Comparison of ENCODE assay signal across 21 cellular contexts in the genomic region with DNA sequence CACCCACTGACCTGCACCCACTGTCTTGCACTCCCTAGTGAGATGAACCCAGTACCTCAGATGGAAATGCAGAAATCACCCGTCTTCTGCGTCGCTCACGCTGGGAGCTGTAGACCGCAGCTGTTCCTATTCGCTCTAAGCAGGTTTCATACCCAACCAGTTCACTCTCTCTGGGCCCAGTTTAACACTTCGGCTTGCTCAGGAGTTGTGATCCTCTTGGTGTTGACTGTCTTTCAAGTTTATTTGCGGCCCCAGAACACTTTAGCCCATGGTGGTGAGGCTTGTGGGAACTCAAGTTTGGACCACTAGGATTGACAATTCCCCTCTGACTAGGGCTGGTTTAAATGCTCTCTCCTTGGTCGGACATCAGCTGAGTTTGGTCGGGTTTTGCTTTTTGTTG.
"Had no signal": no experiment of that assay in that cellular context is flagged by ENCODE, and none has a peak within 500 bp of the region (broad histone marks: within the 10 kb centered on the region; RNA-seq: fewer than 3 reads in every experiment).

No MANE protein-coding gene starts in this region.

- H3K4me2 ChIP-seq: hepatocyte had no signal

- H3K4me1 Mint-ChIP-seq: activated naive CD4-positive, alpha-beta T cell treated with anti-CD3 and anti-CD28 coated beads, Interleukin-2, amount 50 U/mL, for 24 hours; immature natural killer cell; natural killer cell had no signal

- H3K27ac Mint-ChIP-seq: activated CD8-positive, alpha-beta T cell treated with anti-CD3 and anti-CD28 coated beads for 36 hours; activated naive CD4-positive, alpha-beta T cell treated with anti-CD3 and anti-CD28 coated beads, Interleukin-2, amount 50 U/mL, for 24 hours; immature natural killer cell; natural killer cell had no signal

- H3K4me3 ChIP-seq: adrenal gland, cardiac muscle cell, hepatocyte, prostate gland, skin epidermis, tibial artery, vagina had no signal

- H2AFZ ChIP-seq: hepatocyte had no signal

- H3K36me3 Mint-ChIP-seq: activated naive CD4-positive, alpha-beta T cell treated with anti-CD3 and anti-CD28 coated beads, Interleukin-2, amount 50 U/mL, for 24 hours; immature natural killer cell; natural killer cell had no signal

- H3K9me3 ChIP-seq: adrenal gland, prostate gland, tibial artery, vagina had no signal

- H3K36me3 ChIP-seq: adrenal gland, cardiac muscle cell, prostate gland, tibial artery, vagina had no signal

- H3K9me3 Mint-ChIP-seq: activated CD8-positive, alpha-beta T cell treated with anti-CD3 and anti-CD28 coated beads for 36 hours; activated naive CD4-positive, alpha-beta T cell treated with anti-CD3 and anti-CD28 coated beads, Interleukin-2, amount 50 U/mL, for 24 hours had no signal

- DNase-seq: activated CD4-positive, alpha-beta T cell treated with anti-CD3 and anti-CD28 coated beads for 4 hours; activated CD8-positive, alpha-beta T cell treated with anti-CD3 and anti-CD28 coated beads for 36 hours; activated effector memory CD4-positive, alpha-beta T cell treated with anti-CD3 and anti-CD28 coated beads, Interleukin-2, amount 50 U/mL, for 16 hours; activated T-cell treated with anti-CD3 and anti-CD28 coated beads, Interleukin-2, amount 50 U/mL, for 48 hours; adrenal gland; immature natural killer cell; mesenchymal stem cell; natural killer cell; right cardiac atrium; stimulated activated CD4-positive, alpha-beta T cell treated with anti-CD3 and anti-CD28 coated beads, Interleukin-15, amount 100 ng/mL, for 24 hours; stimulated activated CD4-positive, alpha-beta T cell treated with anti-CD3 and anti-CD28 coated beads, Interleukin-4, amount 100 ng/mL, for 1 hour; stimulated activated naive CD4-positive, alpha-beta T cell; T1000; tibial artery had no signal

- H3K4me3 Mint-ChIP-seq: activated CD8-positive, alpha-beta T cell treated with anti-CD3 and anti-CD28 coated beads for 36 hours; activated naive CD4-positive, alpha-beta T cell treated with anti-CD3 and anti-CD28 coated beads, Interleukin-2, amount 50 U/mL, for 24 hours; immature natural killer cell; natural killer cell had no signal

- H3K79me2 ChIP-seq: hepatocyte had no signal

- H3K27me3 ChIP-seq: adrenal gland, cardiac muscle cell, hepatocyte, tibial artery, vagina had no signal

- ATAC-seq: activated CD8-positive, alpha-beta T cell treated with anti-CD3 and anti-CD28 coated beads for 36 hours; natural killer cell; right cardiac atrium had no signal

- H3K4me1 ChIP-seq: adrenal gland, prostate gland, tibial artery, vagina had no signal

- H3K27me3 Mint-ChIP-seq: activated CD8-positive, alpha-beta T cell treated with anti-CD3 and anti-CD28 coated beads for 36 hours; activated naive CD4-positive, alpha-beta T cell treated with anti-CD3 and anti-CD28 coated beads, Interleukin-2, amount 50 U/mL, for 24 hours had no signal

- H3K27ac ChIP-seq: adrenal gland, cardiac muscle cell, hepatocyte, prostate gland, skin epidermis, tibial artery, vagina, VCaP had no signal
